30 cellular contexts compared by ENCODE assay signal in the genomic region with DNA sequence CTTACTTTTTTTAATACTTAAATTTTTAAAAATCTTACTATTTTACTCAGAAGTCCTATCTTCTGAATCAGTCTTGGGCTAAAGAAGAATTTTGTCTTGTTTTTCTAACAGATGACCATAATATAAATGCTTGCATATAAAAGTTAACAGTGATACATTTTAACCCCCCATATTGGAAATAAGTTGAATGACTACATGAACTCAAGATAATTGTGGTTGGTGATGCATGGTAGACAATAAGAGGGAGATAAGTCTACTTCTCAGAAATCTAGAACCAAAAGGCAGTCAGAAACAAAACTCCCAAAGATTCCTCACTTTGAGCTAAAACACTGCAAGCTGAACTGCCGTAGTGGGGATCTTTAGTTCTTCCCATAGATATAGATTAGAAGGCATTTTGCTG.
"Had no signal": no experiment of that assay in that cellular context is flagged by ENCODE, and none has a peak within 500 bp of the region (broad histone marks: within the 10 kb centered on the region; RNA-seq: fewer than 3 reads in every experiment).

No MANE protein-coding gene starts in this region.

- ATAC-seq: activated CD8-positive, alpha-beta T cell treated with anti-CD3 and anti-CD28 coated beads for 36 hours; activated naive CD4-positive, alpha-beta T cell treated with anti-CD3 and anti-CD28 coated beads, Interleukin-2, amount 50 U/mL, for 72 hours; activated T-cell treated with anti-CD3 and anti-CD28 coated beads, Interleukin-2, amount 50 U/mL, for 4 hours; activated T-cell treated with anti-CD3 and anti-CD28 coated beads, Interleukin-2, amount 50 U/mL, for 72 hours; activated T-helper 17 cell treated with anti-CD3 and anti-CD28 coated beads, Interleukin-2, amount 50 U/mL, for 72 hours; T-cell; T-helper 17 cell had no signal

- H3K27ac ChIP-seq: adrenal gland, cardiac muscle cell, VCaP had no signal

- FAIRE-seq: bronchial epithelial cell, TTC549 had no signal

- H3K27me3 ChIP-seq: adrenal gland, cardiac muscle cell had no signal

- H3K4me3 ChIP-seq: adrenal gland, cardiac muscle cell had no signal

- H3K9me3 ChIP-seq: adrenal gland had no signal

- H3K4me1 ChIP-seq: adrenal gland had no signal

- DNase-seq: activated B cell treated with CpG ODN at 0.5 μM for 24 hours; activated CD4-positive, alpha-beta memory T cell treated with anti-CD3 and anti-CD28 coated beads for 36 hours; activated CD4-positive, alpha-beta T cell treated with anti-CD3 and anti-CD28 coated beads for 4 hours; activated CD4-positive, alpha-beta T cell treated with anti-CD3 and anti-CD28 coated beads, Interleukin-2, amount 10 ng/mL, durations not matched to agents 24 days and 14 days; activated CD4-positive, alpha-beta T cell treated with anti-CD3 and anti-CD28 coated beads, Interleukin-2, amount 50 U/mL, for 1 hour; activated CD4-positive, alpha-beta T cell treated with anti-CD3 and anti-CD28 coated beads, Interleukin-2, amount 50 U/mL, for 4 hours; activated CD4-positive, CD25-positive, alpha-beta regulatory T cell treated with anti-CD3 and anti-CD28 coated beads, Interleukin-2, amount 50 U/mL, for 72 hours; activated CD8-positive, alpha-beta memory T cell treated with anti-CD3 and anti-CD28 coated beads, Interleukin-2, amount 50 U/mL, for 4 hours; activated CD8-positive, alpha-beta T cell treated with anti-CD3 and anti-CD28 coated beads for 36 hours; activated gamma-delta T cell; activated naive CD4-positive, alpha-beta T cell treated with anti-CD3 and anti-CD28 coated beads, Interleukin-2, amount 50 U/mL, for 16 hours; activated naive CD4-positive, alpha-beta T cell treated with Interleukin-2 at 50 U/mL for 16 hours; activated naive CD8-positive, alpha-beta T cell treated with anti-CD3 and anti-CD28 coated beads for 36 hours; activated T-cell treated with anti-CD3 and anti-CD28 coated beads for 4 hours; activated T-cell treated with anti-CD3 and anti-CD28 coated beads, Interleukin-2, amount 50 U/mL, for 1 hour; activated T-cell treated with anti-CD3 and anti-CD28 coated beads, Interleukin-2, amount 50 U/mL, for 4 hours; activated T-cell treated with anti-CD3 and anti-CD28 coated beads, Interleukin-2, amount 50 U/mL, for 72 hours; adrenal gland; amniotic stem cell; aorta; caudate nucleus; cerebellar nuclear complex; T-cell; T-helper 17 cell had no signal

- H3K36me3 ChIP-seq: adrenal gland, cardiac muscle cell had no signal
